Comparison of ENCODE assay signal across 1 cellular context in the genomic region with DNA sequence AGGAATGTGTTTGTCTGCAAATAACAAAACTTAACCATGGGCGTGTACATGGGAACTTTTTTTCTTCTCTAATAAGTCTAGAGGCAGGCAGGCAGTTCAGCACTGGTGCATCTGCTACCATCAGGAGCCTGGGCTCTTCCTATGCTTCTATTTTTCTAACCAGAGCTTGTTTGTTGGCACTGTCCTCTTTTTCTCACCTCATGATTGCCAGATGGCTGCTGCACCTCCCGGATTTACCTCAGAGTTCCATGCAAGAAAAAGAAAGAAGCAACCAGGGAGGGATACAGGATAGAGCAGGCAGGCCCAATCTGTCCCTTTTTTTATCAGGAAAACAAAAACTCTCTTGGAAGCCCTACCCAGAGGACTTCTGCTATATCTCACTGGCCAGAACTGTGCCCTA.
TF ChIP-seq lines count a peak whose summit lies in the region.

No MANE protein-coding gene starts in this region.

TF ChIP-seq in GM23338, 12 proteins besides CTCF, POLR2A, EP300 and RAD21 (continued from another document):
- TF ChIP-seq, protein P1, sequence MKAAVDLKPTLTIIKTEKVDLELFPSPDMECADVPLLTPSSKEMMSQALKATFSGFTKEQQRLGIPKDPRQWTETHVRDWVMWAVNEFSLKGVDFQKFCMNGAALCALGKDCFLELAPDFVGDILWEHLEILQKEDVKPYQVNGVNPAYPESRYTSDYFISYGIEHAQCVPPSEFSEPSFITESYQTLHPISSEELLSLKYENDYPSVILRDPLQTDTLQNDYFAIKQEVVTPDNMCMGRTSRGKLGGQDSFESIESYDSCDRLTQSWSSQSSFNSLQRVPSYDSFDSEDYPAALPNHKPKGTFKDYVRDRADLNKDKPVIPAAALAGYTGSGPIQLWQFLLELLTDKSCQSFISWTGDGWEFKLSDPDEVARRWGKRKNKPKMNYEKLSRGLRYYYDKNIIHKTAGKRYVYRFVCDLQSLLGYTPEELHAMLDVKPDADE (IDR thresholded peaks at IDR 0.05): no peak
- TF ChIP-seq, protein P2, sequence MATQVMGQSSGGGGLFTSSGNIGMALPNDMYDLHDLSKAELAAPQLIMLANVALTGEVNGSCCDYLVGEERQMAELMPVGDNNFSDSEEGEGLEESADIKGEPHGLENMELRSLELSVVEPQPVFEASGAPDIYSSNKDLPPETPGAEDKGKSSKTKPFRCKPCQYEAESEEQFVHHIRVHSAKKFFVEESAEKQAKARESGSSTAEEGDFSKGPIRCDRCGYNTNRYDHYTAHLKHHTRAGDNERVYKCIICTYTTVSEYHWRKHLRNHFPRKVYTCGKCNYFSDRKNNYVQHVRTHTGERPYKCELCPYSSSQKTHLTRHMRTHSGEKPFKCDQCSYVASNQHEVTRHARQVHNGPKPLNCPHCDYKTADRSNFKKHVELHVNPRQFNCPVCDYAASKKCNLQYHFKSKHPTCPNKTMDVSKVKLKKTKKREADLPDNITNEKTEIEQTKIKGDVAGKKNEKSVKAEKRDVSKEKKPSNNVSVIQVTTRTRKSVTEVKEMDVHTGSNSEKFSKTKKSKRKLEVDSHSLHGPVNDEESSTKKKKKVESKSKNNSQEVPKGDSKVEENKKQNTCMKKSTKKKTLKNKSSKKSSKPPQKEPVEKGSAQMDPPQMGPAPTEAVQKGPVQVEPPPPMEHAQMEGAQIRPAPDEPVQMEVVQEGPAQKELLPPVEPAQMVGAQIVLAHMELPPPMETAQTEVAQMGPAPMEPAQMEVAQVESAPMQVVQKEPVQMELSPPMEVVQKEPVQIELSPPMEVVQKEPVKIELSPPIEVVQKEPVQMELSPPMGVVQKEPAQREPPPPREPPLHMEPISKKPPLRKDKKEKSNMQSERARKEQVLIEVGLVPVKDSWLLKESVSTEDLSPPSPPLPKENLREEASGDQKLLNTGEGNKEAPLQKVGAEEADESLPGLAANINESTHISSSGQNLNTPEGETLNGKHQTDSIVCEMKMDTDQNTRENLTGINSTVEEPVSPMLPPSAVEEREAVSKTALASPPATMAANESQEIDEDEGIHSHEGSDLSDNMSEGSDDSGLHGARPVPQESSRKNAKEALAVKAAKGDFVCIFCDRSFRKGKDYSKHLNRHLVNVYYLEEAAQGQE (IDR thresholded peaks at IDR 0.05; ENCODE audit: unreplicated experiment): no peak
- no peak for TF ChIP-seq CREB1 (CRISPR knock-in tag; IDR thresholded peaks at IDR 0.05; ENCODE audit: low read depth)
- TF ChIP-seq EZH2 (IDR thresholded peaks at IDR 0.05; ENCODE audit: low read depth, unreplicated experiment): no peak
- no peak for TF ChIP-seq POLR2AphosphoS5 (IDR thresholded peaks at IDR 0.05; ENCODE audit: low read depth)
- TF ChIP-seq JUNB (IDR thresholded peaks at IDR 0.05; ENCODE audit: unreplicated experiment): no peak
- no peak for TF ChIP-seq EZH2phosphoT487 (IDR thresholded peaks at IDR 0.05; ENCODE audit: unreplicated experiment)
TF ChIP-seq in GM23338: peak in this region for 0.
